ENCODE assay signal across 10 cellular contexts in genomic region chr3:103991461-103992115, GRCh38.
A peak's percentile ranks its signal among the peaks of the same experiment; 100 is the strongest.
DNase-seq lines count a peak whose midpoint lies in the region; ATAC-seq, FAIRE-seq and TF ChIP-seq lines count a peak whose summit lies in the region.
"Had no signal": no experiment of that assay in that cellular context is flagged by ENCODE, and none has a peak within 500 bp of the region (broad histone marks: within the 10 kb centered on the region; RNA-seq: fewer than 3 reads in every experiment).

No MANE protein-coding gene starts in this region.

- POLR2A ChIA-PET in A673 (lab: Charles Lee; ENCODE audit: low non-redundant PET): no interaction called here

- H3K4me3 ChIP-seq in A673 (ENCODE audit: low read depth, low read length, poor library complexity, severe bottlenecking): no peak overlapping the region
- no peak overlapping the region for H3K4me3 ChIP-seq in fibroblast of lung (replicated peaks in 1 of 4; ENCODE audit: control extremely low read depth in 1 of 4, insufficient read depth in 1 of 4, low read depth in 3 of 4, low read length in 4 of 4)
- H3K4me3 ChIP-seq: tibial artery had no signal

- no peak overlapping the region for H3K4me2 ChIP-seq in fibroblast of lung (ENCODE audit: extremely low read depth, insufficient read depth, low read length)

- H3K4me1 ChIP-seq in A673 (ENCODE audit: insufficient read depth, low read length, poor library complexity, severe bottlenecking) (no peaks in the 10 kb centered on the region), fibroblast of lung (ENCODE audit: control insufficient read depth, extremely low read depth, insufficient read depth, low read length) (no peaks in the 10 kb centered on the region)
- H3K4me1 ChIP-seq: tibial artery had no signal

- H3K36me3 ChIP-seq in A673 (ENCODE audit: insufficient read depth, low read length, poor library complexity, severe bottlenecking): no peaks in the 10 kb centered on the region
- H3K36me3 ChIP-seq in fibroblast of lung (ENCODE audit: control insufficient read depth, insufficient read depth, low read length): no peaks in the 10 kb centered on the region
- H3K36me3 ChIP-seq: tibial artery had no signal

- intact Hi-C loops in A673 (cut with micrococcal nuclease; ENCODE audit: unreplicated experiment): no loop called here

- CTCF ChIA-PET in A673 (lab: Charles Lee): interaction anchor here (0.6 kb wide), 1 partner anchor 791 kb away, joined by 6 read pairs; no protein-coding TSS in a partner anchor

- H3K9ac ChIP-seq in fibroblast of lung (ENCODE audit: insufficient read depth, low read length): no peak overlapping the region

- H4K20me1 ChIP-seq in fibroblast of lung (ENCODE audit: control insufficient read depth, extremely low read depth, insufficient read depth, low read length): no peaks in the 10 kb centered on the region

- BruUV-seq in A673 (replicated peaks; lab: Mats Ljungman, UMichigan): no TSS peak

- H3K27ac ChIP-seq in A673 (ENCODE audit: low read depth, low read length, poor library complexity, severe bottlenecking) (no peak overlapping the region), fibroblast of lung (ENCODE audit: insufficient read depth, low read length) (no peak overlapping the region)
- H3K27ac ChIP-seq: tibial artery had no signal

- no peak for FAIRE-seq in GM19239 (lab: Jason Lieb, UNC)
- FAIRE-seq: islet of Langerhans had no signal

- no peak overlapping the region for H2AFZ ChIP-seq in fibroblast of lung (ENCODE audit: low read length)

- no peaks in the 10 kb centered on the region for H3K27me3 ChIP-seq in A673 (replicated peaks; ENCODE audit: insufficient read depth, low read depth, low read length, poor library complexity)
- no peaks in the 10 kb centered on the region for H3K27me3 ChIP-seq in fibroblast of lung (ENCODE audit: control insufficient read depth, insufficient read depth, low read length)
- H3K27me3 ChIP-seq: tibial artery had no signal

- H3K79me2 ChIP-seq in fibroblast of lung (ENCODE audit: control insufficient read depth, insufficient read depth, low read length): no peaks in the 10 kb centered on the region

- ATAC-seq in GM18502 (IDR thresholded peaks at IDR 0.05; ENCODE audit: poor library complexity, unreplicated experiment) (peak; percentile 48), GM21423 (IDR thresholded peaks at IDR 0.05; ENCODE audit: unreplicated experiment) (no peak)

- DNase-seq in A673 (ENCODE audit: low spot score) (no peak), NCI-H748 treated with DMSO at 0.1 percent for 48 hours (lab: John Stamatoyannopoulos, UW) (peak; percentile 13), fibroblast of lung (ENCODE audit: low read depth in 2 of 2) (peak; percentile 11), SKM-1 (lab: John Stamatoyannopoulos, UW; ENCODE audit: unreplicated experiment) (no peak), GM19239 (ENCODE audit: insufficient read length, low spot score) (no peak)
- DNase-seq in activated CD4-positive, alpha-beta T cell treated with anti-CD3 and anti-CD28 coated beads for 48 hours: no peak
- DNase-seq: tibial artery had no signal

- TF ChIP-seq CTCF in A673 (conservative IDR thresholded peaks at IDR 0.05; ENCODE audit: low read depth, low read length) (peak; percentile 41), fibroblast of lung (conservative IDR thresholded peaks at IDR 0.05 in 1 of 2, IDR thresholded peaks at IDR 0.05 in 1 of 2; ENCODE audit: low read depth in 1 of 2, low read length in 2 of 2) (peak in 1 of 2 donors; percentile 37)

- H3K9me3 ChIP-seq in A673 (ENCODE audit: low read depth, low read length, poor library complexity, severe bottlenecking): no peaks in the 10 kb centered on the region
- H3K9me3 ChIP-seq in fibroblast of lung (ENCODE audit: control insufficient read depth, insufficient read depth, low read depth, low read length): no peaks in the 10 kb centered on the region
- H3K9me3 ChIP-seq: tibial artery had no signal

Comparison
In these comparisons a context has a peak if more than half of its experiments do, and no peak if none do; other contexts are left out.
1. DNase-seq: peak in NCI-H748 treated with DMSO at 0.1 percent for 48 hours (single experiment) and fibroblast of lung (2 of 2); none in A673 (single experiment), SKM-1 (single experiment), activated CD4-positive, alpha-beta T cell treated with anti-CD3 and anti-CD28 coated beads for 48 hours (single experiment) and GM19239 (single experiment).